23 cellular contexts compared by ENCODE assay signal in the genomic region with DNA sequence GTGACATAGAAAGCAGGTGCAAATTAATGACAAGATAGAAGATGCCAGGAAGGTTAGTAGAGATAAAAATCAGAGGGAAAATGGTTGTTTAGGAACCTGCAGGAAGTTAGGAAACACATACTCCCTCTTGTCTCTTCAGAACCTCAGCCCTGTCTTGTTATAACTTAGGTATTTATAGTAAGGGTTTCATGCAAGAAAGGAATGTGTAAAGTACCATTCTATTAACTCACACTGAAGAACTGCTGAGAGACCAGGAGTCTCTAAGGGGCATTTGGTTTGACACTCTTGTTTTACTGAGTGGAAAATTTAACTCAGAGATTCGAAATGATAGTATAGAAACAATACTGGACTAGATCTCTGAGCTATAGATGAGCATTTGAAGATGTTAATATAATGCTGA.
DNase-seq lines count a peak whose midpoint lies in the region; ATAC-seq lines count a peak whose summit lies in the region.
"Had no signal": no experiment of that assay in that cellular context is flagged by ENCODE, and none has a peak within 500 bp of the region (broad histone marks: within the 10 kb centered on the region; RNA-seq: fewer than 3 reads in every experiment).

No MANE protein-coding gene starts in this region.

- peak overlapping the region; percentile 57 to 83 (median 64) for H3K4me2 ChIP-seq in BLaER1 treated with 17β-estradiol and CSF1 and Interleukin-3, amounts not matched to agents 10 nM and 100 nM

- H3K9ac ChIP-seq in BLaER1 treated with 17β-estradiol and CSF1 and Interleukin-3, amounts not matched to agents 10 nM and 100 nM = no peak overlapping the region

- peaks cover 19 to 48% (median 32%) of the 10 kb centered on the region in 10 experiments for H3K4me1 ChIP-seq in BLaER1 treated with 17β-estradiol and CSF1 and Interleukin-3, amounts not matched to agents 10 nM and 100 nM

- DNase-seq in LHCN-M2 (ENCODE audit: low read depth) (peak; percentile 19), dedifferentiated amniotic fluid mesenchymal stem cell (ENCODE audit: extremely low spot score) (peak; percentile 30), non-pigmented ciliary epithelial cell (ENCODE audit: low read depth) (peak; percentile 8), NCI-H146 (lab: John Stamatoyannopoulos, UW) (no peak), NOMO-1 treated with DMSO at 0.1 percent for 48 hours (lab: John Stamatoyannopoulos, UW; ENCODE audit: unreplicated experiment) (no peak)
- DNase-seq in activated naive CD4-positive, alpha-beta T cell treated with anti-CD3 and anti-CD28 coated beads, Interleukin-2, amount 10 ng/mL, durations not matched to agents 7 days and 5 days = no peak
- DNase-seq: activated CD4-positive, alpha-beta T cell treated with anti-CD3 and anti-CD28 coated beads, Interleukin-2, amount 10 ng/mL, durations not matched to agents 7 days and 5 days; Calu3; H7; heart left ventricle; NCI-H1436; NCI-H69; stimulated activated CD4-positive, alpha-beta T cell treated with anti-CD3 and anti-CD28 coated beads, Interleukin-2, amount 100 ng/mL, for 48 hours; stimulated activated naive CD4-positive, alpha-beta T cell; WERI-Rb-1 had no signal

- ATAC-seq in HG02840 (IDR thresholded peaks at IDR 0.05; ENCODE audit: low FRiP score, unreplicated experiment) = no peak
- ATAC-seq: left lobe of liver had no signal

- H3K4me3 Mint-ChIP-seq in activated naive CD4-positive, alpha-beta T cell treated with anti-CD3 and anti-CD28 coated beads, Interleukin-2, amount 10 ng/mL, durations not matched to agents 7 days and 5 days = no peak overlapping the region
- H3K4me3 Mint-ChIP-seq: activated CD4-positive, alpha-beta T cell treated with anti-CD3 and anti-CD28 coated beads, Interleukin-2, amount 10 ng/mL, durations not matched to agents 7 days and 5 days; dendritic cell treated with granulocyte-macrophage colony-stimulating factor and Interleukin-4, amounts not matched to agents 40 ng/mL and 50 ng/mL, for 4 days; IgD-negative memory B cell; mesothelial cell of epicardium; nephron had no signal

- H3K4me1 Mint-ChIP-seq in activated naive CD4-positive, alpha-beta T cell treated with anti-CD3 and anti-CD28 coated beads, Interleukin-2, amount 10 ng/mL, durations not matched to agents 7 days and 5 days = no peaks in the 10 kb centered on the region
- H3K4me1 Mint-ChIP-seq: activated CD4-positive, alpha-beta T cell treated with anti-CD3 and anti-CD28 coated beads, Interleukin-2, amount 10 ng/mL, durations not matched to agents 7 days and 5 days; IgD-negative memory B cell had no signal

- H3K27ac ChIP-seq in BLaER1 treated with 17β-estradiol and CSF1 and Interleukin-3, amounts not matched to agents 10 nM and 100 nM = peak overlapping the region in 10 of 11 experiments; percentile 6 to 53 (median 36); a peak in 12 of 22 replicates
- H3K27ac ChIP-seq: heart left ventricle, WERI-Rb-1 had no signal

- no peak overlapping the region for H3K27ac Mint-ChIP-seq in activated naive CD4-positive, alpha-beta T cell treated with anti-CD3 and anti-CD28 coated beads, Interleukin-2, amount 10 ng/mL, durations not matched to agents 7 days and 5 days
- H3K27ac Mint-ChIP-seq: activated CD4-positive, alpha-beta T cell treated with anti-CD3 and anti-CD28 coated beads, Interleukin-2, amount 10 ng/mL, durations not matched to agents 7 days and 5 days; activated T-helper 2 cell treated with anti-CD3 and anti-CD28 coated beads, Interferon-gamma antibody, Interleukin-2, Interleukin-4, amounts not matched to agents 10 μg/mL and 5 μg/mL and 100 μg/mL, durations not matched to agents 14 hours and 24 hours and 36 hours; dendritic cell treated with granulocyte-macrophage colony-stimulating factor and Interleukin-4, amounts not matched to agents 40 ng/mL and 50 ng/mL, for 4 days; IgD-negative memory B cell; mesothelial cell of epicardium; nephron had no signal

- CTCF ChIA-PET in activated naive CD4-positive, alpha-beta T cell treated with anti-CD3 and anti-CD28 coated beads, Interleukin-2, amount 10 ng/mL, durations not matched to agents 7 days and 5 days (lab: Charles Lee) = no interaction called here

- no peaks in the 10 kb centered on the region for H3K36me3 Mint-ChIP-seq in activated naive CD4-positive, alpha-beta T cell treated with anti-CD3 and anti-CD28 coated beads, Interleukin-2, amount 10 ng/mL, durations not matched to agents 7 days and 5 days
- H3K36me3 Mint-ChIP-seq: IgD-negative memory B cell, mesothelial cell of epicardium had no signal

- no peaks in the 10 kb centered on the region for H3K27me3 Mint-ChIP-seq in activated naive CD4-positive, alpha-beta T cell treated with anti-CD3 and anti-CD28 coated beads, Interleukin-2, amount 10 ng/mL, durations not matched to agents 7 days and 5 days
- H3K27me3 Mint-ChIP-seq: activated CD4-positive, alpha-beta T cell treated with anti-CD3 and anti-CD28 coated beads, Interleukin-2, amount 10 ng/mL, durations not matched to agents 7 days and 5 days; dendritic cell treated with granulocyte-macrophage colony-stimulating factor and Interleukin-4, amounts not matched to agents 40 ng/mL and 50 ng/mL, for 4 days; IgD-negative memory B cell had no signal

- no peaks in the 10 kb centered on the region for H3K27me3 ChIP-seq in BLaER1 treated with 17β-estradiol and CSF1 and Interleukin-3, amounts not matched to agents 10 nM and 100 nM
- H3K27me3 ChIP-seq: heart left ventricle had no signal

- H3K36me3 ChIP-seq in BLaER1 treated with 17β-estradiol and CSF1 and Interleukin-3, amounts not matched to agents 10 nM and 100 nM = no peaks in the 10 kb centered on the region
- H3K36me3 ChIP-seq: heart left ventricle, WERI-Rb-1 had no signal

- peaks cover 0 to 6% (median 0%) of the 10 kb centered on the region in 11 experiments; a peak in 1 of 22 replicates for H3K9me3 ChIP-seq in BLaER1 treated with 17β-estradiol and CSF1 and Interleukin-3, amounts not matched to agents 10 nM and 100 nM (replicated peaks in 1 of 11)
- H3K9me3 ChIP-seq: heart left ventricle had no signal

- H4K20me1 ChIP-seq in BLaER1 treated with 17β-estradiol and CSF1 and Interleukin-3, amounts not matched to agents 10 nM and 100 nM = no peaks in the 10 kb centered on the region

- H3K9me3 Mint-ChIP-seq in activated naive CD4-positive, alpha-beta T cell treated with anti-CD3 and anti-CD28 coated beads, Interleukin-2, amount 10 ng/mL, durations not matched to agents 7 days and 5 days = no peaks in the 10 kb centered on the region
- H3K9me3 Mint-ChIP-seq: activated CD4-positive, alpha-beta T cell treated with anti-CD3 and anti-CD28 coated beads, Interleukin-2, amount 10 ng/mL, durations not matched to agents 7 days and 5 days; dendritic cell treated with granulocyte-macrophage colony-stimulating factor and Interleukin-4, amounts not matched to agents 40 ng/mL and 50 ng/mL, for 4 days; mesothelial cell of epicardium; nephron had no signal

- no peak overlapping the region for H3K4me3 ChIP-seq in BLaER1 treated with 17β-estradiol and CSF1 and Interleukin-3, amounts not matched to agents 10 nM and 100 nM
- H3K4me3 ChIP-seq: heart left ventricle had no signal

Comparison
In these comparisons a context has a peak if more than half of its experiments do, and no peak if none do; other contexts are left out.
1. DNase-seq: peak in LHCN-M2 (single experiment), dedifferentiated amniotic fluid mesenchymal stem cell (single experiment) and non-pigmented ciliary epithelial cell (single experiment); none in NCI-H146 (single experiment), NOMO-1 treated with DMSO at 0.1 percent for 48 hours (single experiment) and activated naive CD4-positive, alpha-beta T cell treated with anti-CD3 and anti-CD28 coated beads, Interleukin-2, amount 10 ng/mL, durations not matched to agents 7 days and 5 days (single experiment).